In genomic region chr5:140049205-140049604, GRCh38 we compare ENCODE assay signal across 1 cellular context.
TF ChIP-seq lines count a peak whose summit lies in the region.

No MANE protein-coding gene starts in this region.

TF ChIP-seq in GM12878, 131 proteins besides CTCF, POLR2A, EP300 and RAD21 (continued from another document):
- TF ChIP-seq NR2C2 (IDR thresholded peaks at IDR 0.05; ENCODE audit: borderline replicate concordance, control insufficient read depth, insufficient read length, low read depth) (no peak), RUNX3 (IDR thresholded peaks at IDR 0.05; ENCODE audit: low read length) (peak; percentile 77)
